In the genomic region with DNA sequence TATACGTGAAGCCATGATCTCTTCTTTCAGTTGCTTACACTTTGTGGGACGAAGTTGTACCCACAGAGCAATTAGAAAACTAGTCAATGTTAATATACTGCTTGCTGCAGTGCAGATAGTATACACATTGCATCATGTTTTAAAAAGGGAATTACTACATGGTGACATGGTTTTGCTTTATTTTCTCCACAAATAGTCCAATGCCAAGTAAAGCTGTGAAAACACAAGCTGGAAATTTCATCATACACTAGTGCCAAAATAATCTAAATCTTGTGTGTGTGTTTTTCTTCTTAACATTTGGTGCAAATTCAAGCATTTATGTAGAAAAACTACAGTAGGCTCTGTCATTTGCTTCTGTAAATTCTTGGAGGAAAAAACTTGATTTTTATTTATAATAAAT, we compare ENCODE assay signal across 16 cellular contexts.
DNase-seq lines count a peak whose midpoint lies in the region; ATAC-seq and TF ChIP-seq lines count a peak whose summit lies in the region.
"Had no signal": no experiment of that assay in that cellular context is flagged by ENCODE, and none has a peak within 500 bp of the region (broad histone marks: within the 10 kb centered on the region; RNA-seq: fewer than 3 reads in every experiment).

No MANE protein-coding gene starts in this region.

- in situ Hi-C loops in astrocyte of the spinal cord (cut with HindIII; ENCODE audit: low sequenced_read_pairs): no loop called here

- DNase-seq in astrocyte of the spinal cord (ENCODE audit: low read depth, low spot score) (peak; percentile 4), fibroblast of peridontal ligament (ENCODE audit: extremely low read depth) (peak; percentile 24), sciatic nerve (ENCODE audit: low spot score) (no peak), testis (no peak), SHP77 (lab: John Stamatoyannopoulos, UW) (no peak), NCI-H1436 (lab: John Stamatoyannopoulos, UW) (no peak)
- no peak for DNase-seq in NK-92 treated with Interleukin-12 subunit alpha and Interleukin-12 subunit beta, amount 100 ng/mL, for 24 hours (lab: John Stamatoyannopoulos, UW)
- DNase-seq: COR-L47, GOT3, HFFc6, NCI-H1048, NCI-H1694, NCI-H524, SIG-M5 had no signal

- H3K4me3 ChIP-seq in astrocyte of the spinal cord (ENCODE audit: low read depth, low read length) (no peak overlapping the region), testis (no peak overlapping the region)

- no peaks in the 10 kb centered on the region for H3K27me3 ChIP-seq in testis

- peak; percentile 41 for ATAC-seq in sciatic nerve
- ATAC-seq: HepG2 had no signal

- no peak for TF ChIP-seq POLR2A in testis (IDR thresholded peaks at IDR 0.05)

- 69 to 82% methylated on average over 2 of the region's 2 CpGs for WGBS in testis, 2 donors

- no peaks in the 10 kb centered on the region for H3K9me3 ChIP-seq in testis

- TF ChIP-seq CTCF in astrocyte of the spinal cord (IDR thresholded peaks at IDR 0.05; ENCODE audit: low read depth, low read length) (no peak), testis (IDR thresholded peaks at IDR 0.05) (no peak)

- no peaks in the 10 kb centered on the region for H3K4me1 ChIP-seq in testis

- no peak overlapping the region for H3K27ac ChIP-seq in testis
- H3K27ac ChIP-seq: KMS-11 had no signal

- H3K36me3 ChIP-seq in testis (ENCODE audit: low read depth, missing control alignments): no peaks in the 10 kb centered on the region

- intact Hi-C loops in sciatic nerve (cut with DNase I): no loop called here
- intact Hi-C loops in testis (cut with DNase I; ENCODE audit: low total_unique reads): loop anchor here (2.0 kb wide), 1 partner anchor 48 kb away; no protein-coding TSS in a partner anchor

Comparison
In these comparisons a context has a peak if more than half of its experiments do, and no peak if none do; other contexts are left out.
1. DNase-seq: peak in astrocyte of the spinal cord (single experiment) and fibroblast of peridontal ligament (single experiment); none in sciatic nerve (single experiment), testis (single experiment), NK-92 treated with Interleukin-12 subunit alpha and Interleukin-12 subunit beta, amount 100 ng/mL, for 24 hours (single experiment), SHP77 (0 of 2) and NCI-H1436 (single experiment).